9 cellular contexts compared by ENCODE assay signal in the genomic region with DNA sequence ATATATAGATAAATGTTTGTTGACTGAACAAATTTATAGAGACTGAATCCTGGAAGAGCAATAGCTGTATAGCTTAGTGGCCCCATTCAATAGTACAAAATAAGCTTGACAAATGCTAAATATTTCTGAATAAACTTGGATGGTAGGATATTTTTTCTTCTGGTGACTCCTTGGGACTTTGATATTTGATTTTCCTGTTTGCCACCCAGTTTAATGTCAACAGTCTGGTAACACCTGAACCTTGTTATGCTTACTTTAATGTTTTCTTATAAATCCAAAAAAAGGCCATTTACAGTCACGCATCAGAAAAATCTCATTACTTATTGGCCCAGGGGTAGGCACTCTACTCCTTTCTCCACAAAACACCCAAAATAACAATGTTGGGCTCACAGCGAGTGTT. TPM values are rescaled to one million over a fixed set of nuclear protein-coding genes. Genes with fewer than 3 reads are reported as not detected.
"Had no signal": no experiment of that assay in that cellular context is flagged by ENCODE, and none has a peak within 500 bp of the region (broad histone marks: within the 10 kb centered on the region; RNA-seq: fewer than 3 reads in every experiment).

No MANE protein-coding gene starts in this region.

- ATAC-seq: GM12878 had no signal

- FAIRE-seq: G401.6, GM12878, GM12891, GM12892, GM18507, GM19239 had no signal

- DNase-seq: GDM1, GF-D8 had no signal

- H3K4me3 ChIP-seq: GM12878 had no signal

RNA-seq across cellular contexts. Expression of a gene that starts 30.8 kb away (rescaled TPM):
- total RNA-seq: G401, GM12878 had no signal
